2 cellular contexts compared by ENCODE assay signal in the genomic region with DNA sequence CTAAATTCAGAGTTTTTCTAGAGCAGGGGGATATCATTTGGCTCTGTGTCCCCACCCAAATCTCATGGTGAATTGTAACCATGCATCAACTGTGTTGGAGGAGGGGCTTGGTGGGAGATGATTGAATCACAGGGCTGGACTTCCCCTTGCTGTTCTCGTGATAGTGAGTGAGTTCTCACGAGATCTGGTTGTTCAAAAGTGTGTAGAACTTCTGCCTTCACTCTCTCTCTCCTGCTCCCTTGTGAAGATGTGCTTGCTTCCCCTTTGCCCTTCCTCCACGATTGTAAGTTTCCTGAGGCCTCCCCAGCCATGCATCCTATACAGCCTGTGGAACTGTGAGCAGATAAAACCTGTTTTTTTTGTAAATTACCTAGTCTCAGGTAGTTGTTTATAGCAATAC.
TF ChIP-seq lines count a peak whose summit lies in the region.

No MANE protein-coding gene starts in this region.

TF ChIP-seq in IMR-90, 13 proteins besides CTCF, POLR2A, EP300 and RAD21:
- TF ChIP-seq MXI1 (IDR thresholded peaks at IDR 0.05; ENCODE audit: borderline replicate concordance, low read depth, low read length), result no peak
- TF ChIP-seq CEBPB (IDR thresholded peaks at IDR 0.05; ENCODE audit: low read depth, low read length), result no peak
- TF ChIP-seq, protein P1, sequence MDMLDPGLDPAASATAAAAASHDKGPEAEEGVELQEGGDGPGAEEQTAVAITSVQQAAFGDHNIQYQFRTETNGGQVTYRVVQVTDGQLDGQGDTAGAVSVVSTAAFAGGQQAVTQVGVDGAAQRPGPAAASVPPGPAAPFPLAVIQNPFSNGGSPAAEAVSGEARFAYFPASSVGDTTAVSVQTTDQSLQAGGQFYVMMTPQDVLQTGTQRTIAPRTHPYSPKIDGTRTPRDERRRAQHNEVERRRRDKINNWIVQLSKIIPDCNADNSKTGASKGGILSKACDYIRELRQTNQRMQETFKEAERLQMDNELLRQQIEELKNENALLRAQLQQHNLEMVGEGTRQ (IDR thresholded peaks at IDR 0.05; ENCODE audit: low read depth, low read length), result no peak
- TF ChIP-seq MAZ (IDR thresholded peaks at IDR 0.05; ENCODE audit: borderline replicate concordance, low read depth, low read length), result no peak
- TF ChIP-seq, protein P2, sequence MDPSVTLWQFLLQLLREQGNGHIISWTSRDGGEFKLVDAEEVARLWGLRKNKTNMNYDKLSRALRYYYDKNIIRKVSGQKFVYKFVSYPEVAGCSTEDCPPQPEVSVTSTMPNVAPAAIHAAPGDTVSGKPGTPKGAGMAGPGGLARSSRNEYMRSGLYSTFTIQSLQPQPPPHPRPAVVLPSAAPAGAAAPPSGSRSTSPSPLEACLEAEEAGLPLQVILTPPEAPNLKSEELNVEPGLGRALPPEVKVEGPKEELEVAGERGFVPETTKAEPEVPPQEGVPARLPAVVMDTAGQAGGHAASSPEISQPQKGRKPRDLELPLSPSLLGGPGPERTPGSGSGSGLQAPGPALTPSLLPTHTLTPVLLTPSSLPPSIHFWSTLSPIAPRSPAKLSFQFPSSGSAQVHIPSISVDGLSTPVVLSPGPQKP (IDR thresholded peaks at IDR 0.05; ENCODE audit: borderline replicate concordance, low read depth, low read length), result no peak

TF ChIP-seq in K562, 482 proteins besides CTCF, POLR2A, EP300 and RAD21:
- TF ChIP-seq, protein P3, sequence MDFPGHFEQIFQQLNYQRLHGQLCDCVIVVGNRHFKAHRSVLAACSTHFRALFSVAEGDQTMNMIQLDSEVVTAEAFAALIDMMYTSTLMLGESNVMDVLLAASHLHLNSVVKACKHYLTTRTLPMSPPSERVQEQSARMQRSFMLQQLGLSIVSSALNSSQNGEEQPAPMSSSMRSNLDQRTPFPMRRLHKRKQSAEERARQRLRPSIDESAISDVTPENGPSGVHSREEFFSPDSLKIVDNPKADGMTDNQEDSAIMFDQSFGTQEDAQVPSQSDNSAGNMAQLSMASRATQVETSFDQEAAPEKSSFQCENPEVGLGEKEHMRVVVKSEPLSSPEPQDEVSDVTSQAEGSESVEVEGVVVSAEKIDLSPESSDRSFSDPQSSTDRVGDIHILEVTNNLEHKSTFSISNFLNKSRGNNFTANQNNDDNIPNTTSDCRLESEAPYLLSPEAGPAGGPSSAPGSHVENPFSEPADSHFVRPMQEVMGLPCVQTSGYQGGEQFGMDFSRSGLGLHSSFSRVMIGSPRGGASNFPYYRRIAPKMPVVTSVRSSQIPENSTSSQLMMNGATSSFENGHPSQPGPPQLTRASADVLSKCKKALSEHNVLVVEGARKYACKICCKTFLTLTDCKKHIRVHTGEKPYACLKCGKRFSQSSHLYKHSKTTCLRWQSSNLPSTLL (IDR thresholded peaks at IDR 0.05), result no peak
- peak; percentile 81 for TF ChIP-seq CHD2 (IDR thresholded peaks at IDR 0.05; ENCODE audit: low read depth, low read length)
